ENCODE assay signal across 8 cellular contexts in genomic region chr2:32357545-32358482, GRCh38. TPM values are rescaled to one million over a fixed set of nuclear protein-coding genes. Genes with fewer than 3 reads are reported as not detected.
A peak's percentile ranks its signal among the peaks of the same experiment; 100 is the strongest.
DNase-seq lines count a peak whose midpoint lies in the region; TF ChIP-seq lines count a peak whose summit lies in the region.

No MANE protein-coding gene starts in this region.

- peak overlapping the region; percentile 24 for H2BK12ac ChIP-seq in neuronal stem cell (ENCODE audit: low read length)

- H3K23ac ChIP-seq in neuronal stem cell (ENCODE audit: low read depth, low read length, poor library complexity), result peak overlapping the region; percentile 93

- H2BK15ac ChIP-seq in neuronal stem cell (ENCODE audit: low read length), result peak overlapping the region; percentile 95

- peak overlapping the region; percentile 95 for H3K14ac ChIP-seq in neuronal stem cell (ENCODE audit: low read length)

- TF ChIP-seq CTCF in NB4 (IDR thresholded peaks at IDR 0.05; ENCODE audit: low read depth, low read length), result no peak
- no peak for TF ChIP-seq CTCF in foreskin fibroblast (IDR thresholded peaks at IDR 0.05; ENCODE audit: low read depth, low read length)
- TF ChIP-seq CTCF in tibial nerve (IDR thresholded peaks at IDR 0.05), result no peak

- peaks cover 11% of the 10 kb centered on the region; the same call in 1 of the 2 replicates for H3K4me1 ChIP-seq in ES-I3 (ENCODE audit: insufficient read depth, low read length)
- H3K4me1 ChIP-seq in GM23248 (ENCODE audit: insufficient read depth), result peaks cover 36% of the 10 kb centered on the region
- peaks cover 2 to 7% of the 10 kb centered on the region in 2 donors for H3K4me1 ChIP-seq in neuronal stem cell (ENCODE audit: control insufficient read depth in 2 of 2, insufficient read depth in 1 of 2, low read depth in 1 of 2, low read length in 2 of 2)
- H3K4me1 ChIP-seq in tibial nerve, result peaks cover 3 to 40% (median 24%) of the 10 kb centered on the region in 4 donors

- H3K9me2 ChIP-seq in GM23248 (ENCODE audit: insufficient read depth), result no peaks in the 10 kb centered on the region

- TF ChIP-seq POLR2A in NB4 (IDR thresholded peaks at IDR 0.05; ENCODE audit: extremely low read depth, insufficient read length) (no peak), tibial nerve (IDR thresholded peaks at IDR 0.05) (no peak)

- H3K79me2 ChIP-seq in GM23248 (ENCODE audit: insufficient read depth), result peaks cover 55% of the 10 kb centered on the region

- H3K27me3 ChIP-seq in GM23248 (replicated peaks; ENCODE audit: insufficient read depth), result no peaks in the 10 kb centered on the region
- H3K27me3 ChIP-seq in neuronal stem cell (ENCODE audit: control insufficient read depth in 3 of 3, insufficient read depth in 3 of 3, low read depth in 1 of 3, low read length in 3 of 3), result no peaks in the 10 kb centered on the region
- no peaks in the 10 kb centered on the region for H3K27me3 ChIP-seq in tibial nerve

- H3K4ac ChIP-seq in neuronal stem cell (ENCODE audit: low read length), result no peak overlapping the region

- H2AK5ac ChIP-seq in neuronal stem cell (ENCODE audit: low read depth, low read length), result peak overlapping the region; percentile 99

- H3K4me3 ChIP-seq in GM23248 (peak overlapping the region; percentile 82), NB4 (ENCODE audit: low read depth, low read length) (peak overlapping the region; percentile 95), foreskin fibroblast (ENCODE audit: low read depth in 1 of 2, low read length in 2 of 2) (peak overlapping the region; percentile 95 to 98), neuronal stem cell (ENCODE audit: low read length in 2 of 2) (peak overlapping the region; percentile 96 to 99), tibial nerve (peak overlapping the region; percentile 88 to 95 (median 92))

- peak overlapping the region; percentile 99 for H2BK5ac ChIP-seq in neuronal stem cell (ENCODE audit: low read length)

- H2BK120ac ChIP-seq in neuronal stem cell (ENCODE audit: low read depth, low read length), result peak overlapping the region; percentile 65

- H3K18ac ChIP-seq in neuronal stem cell (ENCODE audit: low read length), result peak overlapping the region; percentile 95

- peak overlapping the region; percentile 98 for H3K4me2 ChIP-seq in GM23248 (ENCODE audit: unreplicated experiment)
- H3K4me2 ChIP-seq in neuronal stem cell (ENCODE audit: insufficient read depth, low read length, poor library complexity, severe bottlenecking), result peak overlapping the region; percentile 72

- H3K9ac ChIP-seq in ES-I3 (ENCODE audit: low read depth, low read length) (peak overlapping the region; percentile 98), GM23248 (peak overlapping the region; percentile 93), neuronal stem cell (ENCODE audit: low read depth, low read length, poor library complexity) (peak overlapping the region; percentile 99)

- DNase-seq in GM23248, result peak; percentile 63
- peak; percentile 66 for DNase-seq in NB4 (ENCODE audit: low read depth)
- peak; percentile 16 for DNase-seq in activated T-helper 1 cell treated with Interleukin-2 at 50 U/mL for 16 hours (ENCODE audit: low read depth)
- peak; percentile 14 to 56 for DNase-seq in foreskin fibroblast
- DNase-seq in neuronal stem cell (ENCODE audit: low spot score), result peak; percentile 3
- DNase-seq in tibial nerve (ENCODE audit: low spot score in 2 of 2), result peak in 1 of 2 donors; percentile 7
- DNase-seq in OCI-M2 (lab: John Stamatoyannopoulos, UW; ENCODE audit: unreplicated experiment), result no peak

- H3K9me3 ChIP-seq in ES-I3 (ENCODE audit: control insufficient read depth, insufficient read depth, low read length), result no peaks in the 10 kb centered on the region
- no peaks in the 10 kb centered on the region for H3K9me3 ChIP-seq in GM23248 (ENCODE audit: low read depth)
- no peaks in the 10 kb centered on the region for H3K9me3 ChIP-seq in neuronal stem cell (replicated peaks in 1 of 2; ENCODE audit: control insufficient read depth in 2 of 2, insufficient read depth in 1 of 2, low read depth in 1 of 2, low read length in 2 of 2)
- no peaks in the 10 kb centered on the region for H3K9me3 ChIP-seq in tibial nerve

- H2AFZ ChIP-seq in GM23248, result peak overlapping the region; percentile 85
- peak overlapping the region; percentile 98 for H2AFZ ChIP-seq in neuronal stem cell (ENCODE audit: low read length)

- H3F3A ChIP-seq in GM23248 (ENCODE audit: insufficient read depth), result peaks cover 29% of the 10 kb centered on the region

- no peaks in the 10 kb centered on the region for H3K79me1 ChIP-seq in neuronal stem cell (ENCODE audit: low read depth, low read length)

- in situ Hi-C loops in GM23248 (cut with MboI), result no loop called here

- H4K91ac ChIP-seq in neuronal stem cell (ENCODE audit: low read depth, low read length, poor library complexity), result no peak overlapping the region

- peak overlapping the region; percentile 65 for H4K8ac ChIP-seq in neuronal stem cell (ENCODE audit: low read depth, low read length)

- H3K36me3 ChIP-seq in ES-I3 (ENCODE audit: insufficient read depth, low read length) (no peaks in the 10 kb centered on the region), GM23248 (ENCODE audit: low read depth) (no peaks in the 10 kb centered on the region), neuronal stem cell (replicated peaks in 1 of 2; ENCODE audit: control insufficient read depth in 2 of 2, insufficient read depth in 2 of 2, low read length in 2 of 2) (peaks cover 0 to 28% of the 10 kb centered on the region in 2 donors), tibial nerve (no peaks in the 10 kb centered on the region)

- no peak for TF ChIP-seq EP300 in tibial nerve (IDR thresholded peaks at IDR 0.05)

- WGBS in GM23248 (ENCODE audit: low coverage in 1 of 2, low lambda C conversion rate in 2 of 2, missing lambda C conversion rate in 2 of 2), 2 experiments, result 2% methylated on average over 45 to 55 of the region's 56 CpGs
- WGBS in neuronal stem cell (ENCODE audit: extremely low coverage in 2 of 2, insufficient read length in 2 of 2, insufficient replicate concordance in 1 of 2), 2 donors, result 100% methylated on average over 1 of the region's 56 CpGs; no CpG with 5 or more reads in 1 of the 2 donors
- WGBS in tibial nerve, 2 donors, result 2% methylated on average over 40 to 45 of the region's 56 CpGs

- H4K20me1 ChIP-seq in GM23248 (ENCODE audit: insufficient read depth), result peaks cover 18% of the 10 kb centered on the region; the same call in 1 of the 2 replicates

- peak overlapping the region; percentile 87 for H3K27ac ChIP-seq in GM23248
- H3K27ac ChIP-seq in neuronal stem cell (replicated peaks; ENCODE audit: low read length), result peak overlapping the region; percentile 92
- peak overlapping the region; percentile 92 to 99 (median 92) for H3K27ac ChIP-seq in tibial nerve

RNA-seq across cellular contexts. Expression of gene BIRC6, which starts 1.0 kb away (rescaled TPM):
- 83.0 and 122 TPM in 2 replicates for total RNA-seq in GM23248 (2014; rRNA removed; shearing (Covaris generic))
- 11.5 and 16.0 TPM in 2 replicates for polyA plus RNA-seq in GM23248 (2016; fragmentation: Nextera tagmentation; extraction: Ambion mirVana)
- 10.9 TPM for polyA plus RNA-seq in neuronal stem cell (2013, experiment 1 of 2)
- 12.9 TPM for polyA plus RNA-seq in neuronal stem cell (2013, experiment 2 of 2)
- 100 to 1,000 TPM in 3 of 4 donors, 10 to 100 TPM in 1; 87.5 to 154 (median 124) TPM for total RNA-seq in tibial nerve
